9 cellular contexts compared by ENCODE assay signal in the genomic region with DNA sequence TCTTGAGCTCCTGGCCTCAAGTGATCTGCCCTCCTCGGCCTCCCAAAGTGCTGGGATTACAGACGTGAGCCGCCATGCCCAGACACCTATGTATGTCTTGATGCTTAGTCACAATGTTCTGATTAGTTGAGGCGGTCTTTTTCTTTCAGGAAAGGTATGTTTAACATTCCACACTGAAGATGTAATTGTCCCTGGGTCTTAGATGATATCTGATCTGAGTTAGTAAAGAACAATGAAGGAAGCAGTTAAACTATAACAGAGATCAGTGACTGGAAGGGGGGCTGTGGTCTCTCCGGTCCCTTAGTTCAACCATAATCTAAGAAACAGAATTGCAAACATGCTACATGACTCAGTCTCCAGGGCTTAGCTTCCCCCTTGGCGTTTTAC. TPM values are rescaled to one million over a fixed set of nuclear protein-coding genes. Genes with fewer than 3 reads are reported as not detected.
A peak's percentile ranks its signal among the peaks of the same experiment; 100 is the strongest.
DNase-seq lines count a peak whose midpoint lies in the region; ATAC-seq and TF ChIP-seq lines count a peak whose summit lies in the region.
"Had no signal": no experiment of that assay in that cellular context is flagged by ENCODE, and none has a peak within 500 bp of the region (broad histone marks: within the 10 kb centered on the region; RNA-seq: fewer than 3 reads in every experiment).

No MANE protein-coding gene starts in this region.

- H3K36me3 Mint-ChIP-seq in naive thymus-derived CD4-positive, alpha-beta T cell, result peaks cover 4 to 25% (median 20%) of the 10 kb centered on the region in 5 donors
- H3K36me3 Mint-ChIP-seq in CD14-positive monocyte, result peaks cover 66 to 83% of the 10 kb centered on the region in 2 donors

- in situ Hi-C loops in G401 (cut with HindIII; ENCODE audit: low sequenced_read_pairs), result no loop called here

- no peaks in the 10 kb centered on the region for H3K27me3 Mint-ChIP-seq in naive thymus-derived CD4-positive, alpha-beta T cell
- no peaks in the 10 kb centered on the region for H3K27me3 Mint-ChIP-seq in CD14-positive monocyte (ENCODE audit: low read depth in 3 of 3)

- H3K9ac ChIP-seq in BLaER1, result peak overlapping the region; percentile 69
- H3K9ac ChIP-seq in HUES64 (ENCODE audit: low read depth, low read length), result no peak overlapping the region

- peak overlapping the region; percentile 90 for H3K4me2 ChIP-seq in BLaER1

- intact Hi-C loops in naive thymus-derived CD4-positive, alpha-beta T cell (cut with micrococcal nuclease), result no loop called here
- intact Hi-C loops in CD14-positive monocyte (cut with micrococcal nuclease), result loop anchor here in 1 of 2 donors (5.0 kb wide), 1 partner anchor 119 kb away; no protein-coding TSS in a partner anchor

- H3K36me3 ChIP-seq in BLaER1 (peaks cover 64% of the 10 kb centered on the region), HUES64 (ENCODE audit: insufficient read depth, low read length) (peaks cover 24% of the 10 kb centered on the region)
- H3K36me3 ChIP-seq in naive thymus-derived CD4-positive, alpha-beta T cell (ENCODE audit: control insufficient read depth in 2 of 3, insufficient read depth in 3 of 3, low read length in 3 of 3), result peaks cover 19 to 54% (median 21%) of the 10 kb centered on the region in 3 experiments

- H3K4me3 Mint-ChIP-seq in naive thymus-derived CD4-positive, alpha-beta T cell, result no peak overlapping the region
- H3K4me3 Mint-ChIP-seq in CD14-positive monocyte, result no peak overlapping the region

- CTCF ChIA-PET in naive thymus-derived CD4-positive, alpha-beta T cell (lab: Charles Lee), result interaction anchor here (0.6 to 21.4 kb wide), 20 partner anchors 8 to 532 kb away, joined by 3 to 839 read pairs (median 5); partner anchors contain the start of genes PRXL2A and TSPAN14

- H3K9me3 ChIP-seq in BLaER1 (no peaks in the 10 kb centered on the region), HUES64 (ENCODE audit: insufficient read depth, low read depth, low read length) (no peaks in the 10 kb centered on the region)
- H3K9me3 ChIP-seq in naive thymus-derived CD4-positive, alpha-beta T cell (ENCODE audit: control insufficient read depth in 2 of 3, low read length in 3 of 3), result no peaks in the 10 kb centered on the region

- peaks cover 57 to 84% (median 73%) of the 10 kb centered on the region in 7 donors for H3K4me1 Mint-ChIP-seq in naive thymus-derived CD4-positive, alpha-beta T cell
- H3K4me1 Mint-ChIP-seq in CD14-positive monocyte, result peaks cover 62% of the 10 kb centered on the region

- H3K9me3 Mint-ChIP-seq in naive thymus-derived CD4-positive, alpha-beta T cell, result no peaks in the 10 kb centered on the region
- H3K9me3 Mint-ChIP-seq in CD14-positive monocyte, result no peaks in the 10 kb centered on the region

- ATAC-seq in naive thymus-derived CD4-positive, alpha-beta T cell, result no peak

- POLR2A ChIA-PET in naive thymus-derived CD4-positive, alpha-beta T cell (lab: Charles Lee), result interaction anchor here (0.7 to 11.4 kb wide), 6 partner anchors 9 to 128 kb away, joined by 3 to 582 read pairs (median 4); partner anchors contain the start of gene TSPAN14

- H3K27me3 ChIP-seq in BLaER1 (no peaks in the 10 kb centered on the region), HUES64 (ENCODE audit: insufficient read depth, low read length) (no peaks in the 10 kb centered on the region)
- no peaks in the 10 kb centered on the region for H3K27me3 ChIP-seq in naive thymus-derived CD4-positive, alpha-beta T cell (ENCODE audit: control insufficient read depth in 2 of 2, insufficient read depth in 2 of 2, low read length in 2 of 2)

- H3K27ac ChIP-seq in BLaER1, result peak overlapping the region; percentile 84
- peak overlapping the region; percentile 34; the same call in 1 of the 2 replicates for H3K27ac ChIP-seq in HUES64 (ENCODE audit: low read depth, low read length)
- peak overlapping the region; percentile 59 for H3K27ac ChIP-seq in naive thymus-derived CD4-positive, alpha-beta T cell (ENCODE audit: low read depth, low read length)

- H3K27ac Mint-ChIP-seq in naive thymus-derived CD4-positive, alpha-beta T cell, result peak overlapping the region; percentile 28 to 99 (median 87)
- H3K27ac Mint-ChIP-seq in CD14-positive monocyte, result peak overlapping the region in 3 of 7 donors; percentile 57 to 97 (median 92)

- WGBS in HUES64, result 78% methylated on average over 6 of the region's 6 CpGs

- H4K20me1 ChIP-seq in BLaER1, result peaks cover 93% of the 10 kb centered on the region

- TF ChIP-seq CTCF in choroid plexus epithelial cell (conservative IDR thresholded peaks at IDR 0.05; ENCODE audit: low read depth, low read length) (no peak), CD14-positive monocyte (IDR thresholded peaks at IDR 0.05) (no peak)

- H3K4me1 ChIP-seq in BLaER1 (peaks cover 100% of the 10 kb centered on the region), HUES64 (ENCODE audit: insufficient read depth, low read length) (peaks cover 18% of the 10 kb centered on the region)
- peaks cover 46 to 57% of the 10 kb centered on the region in 2 donors for H3K4me1 ChIP-seq in naive thymus-derived CD4-positive, alpha-beta T cell (ENCODE audit: control insufficient read depth in 2 of 2, insufficient read depth in 2 of 2, low read length in 2 of 2)

- DNase-seq in choroid plexus epithelial cell (ENCODE audit: low read depth) (peak; percentile 67), NCI-H1105 (lab: John Stamatoyannopoulos, UW) (no peak), G401 (ENCODE audit: low spot score) (no peak), CD14-positive monocyte (ENCODE audit: low spot score) (no peak), NCI-H446 treated with DMSO at 0.1 percent for 48 hours (lab: John Stamatoyannopoulos, UW) (no peak)
- no peak for DNase-seq in naive thymus-derived CD4-positive, alpha-beta T cell
- DNase-seq: DMS79 treated with DMSO at 0.1 percent for 48 hours had no signal

- H3K4me3 ChIP-seq in BLaER1, result no peak overlapping the region
- no peak overlapping the region for H3K4me3 ChIP-seq in HUES64 (ENCODE audit: low read length)
- no peak overlapping the region for H3K4me3 ChIP-seq in choroid plexus epithelial cell (ENCODE audit: low read depth, low read length)
- no peak overlapping the region for H3K4me3 ChIP-seq in naive thymus-derived CD4-positive, alpha-beta T cell (ENCODE audit: low read length)

RNA-seq across cellular contexts. Expression of gene SH2D4B, which starts 31.5 kb away (rescaled TPM):
- not detected for polyA plus RNA-seq in HUES64 (2013, experiment 1 of 2)
- 0.13 TPM for polyA plus RNA-seq in HUES64 (2013, experiment 2 of 2)
- under 1 TPM; 0.10 to 0.51 (median 0.14) TPM for total RNA-seq in naive thymus-derived CD4-positive, alpha-beta T cell
- not detected for polyA plus RNA-seq in naive thymus-derived CD4-positive, alpha-beta T cell
- total RNA-seq in G401 (2014; rRNA removed; shearing (Covaris generic)), result not detected in 2 replicates
- polyA plus RNA-seq in CD14-positive monocyte, result not detected

RNA-seq across cellular contexts. Expression of gene TSPAN14, which starts 52.1 kb away (rescaled TPM):
- 67.4 TPM for polyA plus RNA-seq in HUES64 (2013, experiment 1 of 2)
- polyA plus RNA-seq in HUES64 (2013, experiment 2 of 2), result 75.6 TPM
- total RNA-seq in naive thymus-derived CD4-positive, alpha-beta T cell, result 100 to 1,000 TPM; 135 to 165 (median 160) TPM
- polyA plus RNA-seq in naive thymus-derived CD4-positive, alpha-beta T cell, result 100 to 1,000 TPM; 179 to 386 TPM
- total RNA-seq in G401 (2014; rRNA removed; shearing (Covaris generic)), result 8.5 and 24.5 TPM in 2 replicates
- 100 to 1,000 TPM; 123 to 160 TPM for polyA plus RNA-seq in CD14-positive monocyte

Comparison
In these comparisons a context has a peak if more than half of its experiments do, and no peak if none do; other contexts are left out.
1. H3K27ac ChIP-seq: peak in every context shown above with its lines; median percentile 84 in BLaER1; 59 in naive thymus-derived CD4-positive, alpha-beta T cell; 34 in HUES64.